Comparison of ENCODE assay signal across 23 cellular contexts in genomic region chr2:44326548-44327269, GRCh38. TPM values are rescaled to one million over a fixed set of nuclear protein-coding genes. Genes with fewer than 3 reads are reported as not detected.
DNase-seq lines count a peak whose midpoint lies in the region; ATAC-seq and TF ChIP-seq lines count a peak whose summit lies in the region.
"Had no signal": no experiment of that assay in that cellular context is flagged by ENCODE, and none has a peak within 500 bp of the region (broad histone marks: within the 10 kb centered on the region; RNA-seq: fewer than 3 reads in every experiment).

No MANE protein-coding gene starts in this region.

- POLR2A ChIA-PET in naive thymus-derived CD4-positive, alpha-beta T cell (lab: Charles Lee), result interaction anchor here (0.7 kb wide), 1 partner anchor 35 kb away, joined by 3 read pairs; the partner anchor contains the start of genes CAMKMT and PREPL
- POLR2A ChIA-PET in activated CD4-positive, alpha-beta memory T cell treated with anti-CD3 and anti-CD28 coated beads, Interleukin-2, amount 10 ng/mL, durations not matched to agents 7 days and 5 days (lab: Charles Lee), result interaction anchor here (0.6 to 0.9 kb wide), 2 partner anchors 12 to 342 kb away, joined by 3 read pairs; no protein-coding TSS in a partner anchor

- peaks cover 17 to 68% (median 47%) of the 10 kb centered on the region in 5 donors for H3K36me3 Mint-ChIP-seq in naive thymus-derived CD4-positive, alpha-beta T cell
- peaks cover 11 to 16% of the 10 kb centered on the region in 2 donors for H3K36me3 Mint-ChIP-seq in activated naive CD4-positive, alpha-beta T cell treated with anti-CD3 and anti-CD28 coated beads, Interleukin-2, amount 50 U/mL, for 72 hours
- peaks cover 43% of the 10 kb centered on the region for H3K36me3 Mint-ChIP-seq in activated CD4-positive, alpha-beta memory T cell treated with anti-CD3 and anti-CD28 coated beads, Interleukin-2, amount 10 ng/mL, durations not matched to agents 7 days and 5 days (ENCODE audit: low read depth)

- intact Hi-C loops in heart left ventricle (cut with DNase I) (loop anchor here in 2 of 10 donors (10.0 kb wide), 2 partner anchors 82 to 242 kb away; no protein-coding TSS in a partner anchor), left cardiac atrium (cut with DNase I) (no loop called here), psoas muscle (cut with DNase I) (no loop called here)
- intact Hi-C loops in naive thymus-derived CD4-positive, alpha-beta T cell (cut with micrococcal nuclease), result no loop called here

- peaks cover 0 to 98% (median 84%) of the 10 kb centered on the region in 9 donors for H3K36me3 ChIP-seq in heart left ventricle
- peaks cover 6 to 91% of the 10 kb centered on the region in 2 donors for H3K36me3 ChIP-seq in psoas muscle (ENCODE audit: insufficient read depth in 1 of 2, low read depth in 1 of 2)
- H3K36me3 ChIP-seq in naive thymus-derived CD4-positive, alpha-beta T cell (ENCODE audit: control insufficient read depth in 2 of 3, insufficient read depth in 3 of 3, low read length in 3 of 3), result peaks cover 10 to 58% (median 21%) of the 10 kb centered on the region in 3 experiments
- H3K36me3 ChIP-seq in Peyer's patch, result peaks cover 0 to 77% (median 0%) of the 10 kb centered on the region in 3 donors

- H3K27me3 Mint-ChIP-seq in naive thymus-derived CD4-positive, alpha-beta T cell, result no peaks in the 10 kb centered on the region
- H3K27me3 Mint-ChIP-seq in activated CD4-positive, alpha-beta memory T cell treated with anti-CD3 and anti-CD28 coated beads, Interleukin-2, amount 10 ng/mL, durations not matched to agents 7 days and 5 days, result no peaks in the 10 kb centered on the region

- no peaks in the 10 kb centered on the region for H3K9me3 Mint-ChIP-seq in naive thymus-derived CD4-positive, alpha-beta T cell
- H3K9me3 Mint-ChIP-seq in activated naive CD4-positive, alpha-beta T cell treated with anti-CD3 and anti-CD28 coated beads, Interleukin-2, amount 50 U/mL, for 72 hours, result no peaks in the 10 kb centered on the region
- H3K9me3 Mint-ChIP-seq in activated CD4-positive, alpha-beta memory T cell treated with anti-CD3 and anti-CD28 coated beads, Interleukin-2, amount 10 ng/mL, durations not matched to agents 7 days and 5 days, result no peaks in the 10 kb centered on the region
- H3K9me3 Mint-ChIP-seq: CD14-positive monocyte had no signal

- peak overlapping the region in 1 of 9 donors; percentile 40 for H3K27ac Mint-ChIP-seq in naive thymus-derived CD4-positive, alpha-beta T cell
- no peak overlapping the region for H3K27ac Mint-ChIP-seq in activated naive CD4-positive, alpha-beta T cell treated with anti-CD3 and anti-CD28 coated beads, Interleukin-2, amount 50 U/mL, for 72 hours
- no peak overlapping the region for H3K27ac Mint-ChIP-seq in activated CD4-positive, alpha-beta memory T cell treated with anti-CD3 and anti-CD28 coated beads, Interleukin-2, amount 10 ng/mL, durations not matched to agents 7 days and 5 days
- H3K27ac Mint-ChIP-seq: CD14-positive monocyte had no signal

- DNase-seq in heart left ventricle (no peak), left cardiac atrium (no peak), kidney tubule cell (ENCODE audit: low spot score) (peak; percentile 46), psoas muscle (no peak), Peyer's patch (no peak)
- DNase-seq in naive thymus-derived CD4-positive, alpha-beta T cell, result no peak
- DNase-seq in activated naive CD4-positive, alpha-beta T cell treated with anti-CD3 and anti-CD28 coated beads, Interleukin-2, amount 50 U/mL, for 72 hours (ENCODE audit: low spot score in 2 of 2), result no peak
- no peak for DNase-seq in activated CD4-positive, alpha-beta memory T cell treated with anti-CD3 and anti-CD28 coated beads, Interleukin-2, amount 10 ng/mL, durations not matched to agents 7 days and 5 days
- DNase-seq: 8988T, GDM1, H7, IMR-90, Karpas-422, NCI-H1436, NCI-H1930, NCI-H226, NCI-H524, NCI-H82, OCI-M1, RPMI8226 had no signal

- H3K4me1 ChIP-seq in heart left ventricle (peaks cover 0 to 18% (median 8%) of the 10 kb centered on the region in 12 donors), psoas muscle (peaks cover 15% of the 10 kb centered on the region), Peyer's patch (no peaks in the 10 kb centered on the region)
- H3K4me1 ChIP-seq in naive thymus-derived CD4-positive, alpha-beta T cell (ENCODE audit: control insufficient read depth in 2 of 2, insufficient read depth in 2 of 2, low read length in 2 of 2), result no peaks in the 10 kb centered on the region

- WGBS in heart left ventricle, 4 donors, result 83 to 89% (median 87%) methylated on average over 14 of the region's 14 CpGs
- 72 to 78% (median 73%) methylated on average over 14 of the region's 14 CpGs for WGBS in psoas muscle, 3 donors

- H3K4me3 ChIP-seq in heart left ventricle, result no peak overlapping the region
- no peak overlapping the region for H3K4me3 ChIP-seq in psoas muscle
- H3K4me3 ChIP-seq in naive thymus-derived CD4-positive, alpha-beta T cell (ENCODE audit: low read length), result no peak overlapping the region
- no peak overlapping the region for H3K4me3 ChIP-seq in Peyer's patch

- CTCF ChIA-PET in naive thymus-derived CD4-positive, alpha-beta T cell (lab: Charles Lee), result interaction anchor here (0.6 kb wide), 1 partner anchor 36 kb away, joined by 6 read pairs; no protein-coding TSS in a partner anchor
- CTCF ChIA-PET in activated CD4-positive, alpha-beta memory T cell treated with anti-CD3 and anti-CD28 coated beads, Interleukin-2, amount 10 ng/mL, durations not matched to agents 7 days and 5 days (lab: Charles Lee), result no interaction called here

- no peaks in the 10 kb centered on the region for H3K9me3 ChIP-seq in heart left ventricle
- H3K9me3 ChIP-seq in psoas muscle, result no peaks in the 10 kb centered on the region
- no peaks in the 10 kb centered on the region for H3K9me3 ChIP-seq in naive thymus-derived CD4-positive, alpha-beta T cell (ENCODE audit: control insufficient read depth in 2 of 3, low read length in 3 of 3)
- H3K9me3 ChIP-seq in Peyer's patch, result no peaks in the 10 kb centered on the region

- peak; percentile 38 to 50 (median 40) for ATAC-seq in heart left ventricle
- ATAC-seq in left cardiac atrium, result no peak
- ATAC-seq in psoas muscle, result peak; percentile 42 to 88 (median 64)
- ATAC-seq in naive thymus-derived CD4-positive, alpha-beta T cell, result no peak
- ATAC-seq in activated naive CD4-positive, alpha-beta T cell treated with anti-CD3 and anti-CD28 coated beads, Interleukin-2, amount 50 U/mL, for 72 hours, result no peak

- no peak overlapping the region for H3K4me3 Mint-ChIP-seq in naive thymus-derived CD4-positive, alpha-beta T cell
- no peak overlapping the region for H3K4me3 Mint-ChIP-seq in activated CD4-positive, alpha-beta memory T cell treated with anti-CD3 and anti-CD28 coated beads, Interleukin-2, amount 10 ng/mL, durations not matched to agents 7 days and 5 days
- H3K4me3 Mint-ChIP-seq: CD14-positive monocyte had no signal

- TF ChIP-seq CTCF in heart left ventricle (IDR thresholded peaks at IDR 0.05) (no peak), psoas muscle (IDR thresholded peaks at IDR 0.05) (no peak), Peyer's patch (IDR thresholded peaks at IDR 0.05) (no peak)

- no peaks in the 10 kb centered on the region for H3K27me3 ChIP-seq in heart left ventricle
- H3K27me3 ChIP-seq in psoas muscle (ENCODE audit: insufficient read depth in 3 of 3, low read length in 2 of 3), result no peaks in the 10 kb centered on the region
- H3K27me3 ChIP-seq in naive thymus-derived CD4-positive, alpha-beta T cell (ENCODE audit: control insufficient read depth in 2 of 2, insufficient read depth in 2 of 2, low read length in 2 of 2), result no peaks in the 10 kb centered on the region
- no peaks in the 10 kb centered on the region for H3K27me3 ChIP-seq in Peyer's patch

- no peak for TF ChIP-seq POLR2A in heart left ventricle (IDR thresholded peaks at IDR 0.05)
- TF ChIP-seq POLR2A in Peyer's patch (IDR thresholded peaks at IDR 0.05), result no peak

- peaks cover 0 to 9% (median 3%) of the 10 kb centered on the region in 7 donors for H3K4me1 Mint-ChIP-seq in naive thymus-derived CD4-positive, alpha-beta T cell
- H3K4me1 Mint-ChIP-seq in activated CD4-positive, alpha-beta memory T cell treated with anti-CD3 and anti-CD28 coated beads, Interleukin-2, amount 10 ng/mL, durations not matched to agents 7 days and 5 days, result no peaks in the 10 kb centered on the region
- H3K4me1 Mint-ChIP-seq: CD14-positive monocyte had no signal

- H3K27ac ChIP-seq in heart left ventricle (peak overlapping the region in 6 of 12 donors; percentile 35 to 75 (median 56)), psoas muscle (peak overlapping the region; percentile 3), Peyer's patch (no peak overlapping the region)
- no peak overlapping the region for H3K27ac ChIP-seq in naive thymus-derived CD4-positive, alpha-beta T cell (ENCODE audit: low read depth, low read length)

RNA-seq across cellular contexts. Expression of gene PREPL, which starts 34.6 kb away (rescaled TPM):
- 100 to 1,000 TPM in 2 of 9 donors, 10 to 100 TPM in 7; 62.4 to 120 (median 73.9) TPM for total RNA-seq in heart left ventricle
- 10 to 100 TPM; 10.7 to 30.6 TPM for polyA plus RNA-seq in heart left ventricle
- total RNA-seq in left cardiac atrium, result 10 to 100 TPM; 70.4 to 77.4 TPM
- 10 to 100 TPM; 44.1 to 66.2 (median 50.0) TPM for total RNA-seq in psoas muscle
- polyA plus RNA-seq in psoas muscle, result 10 to 100 TPM; 18.4 to 52.4 (median 19.5) TPM
- total RNA-seq in naive thymus-derived CD4-positive, alpha-beta T cell, result 10 to 100 TPM; 22.0 to 41.9 (median 28.5) TPM
- polyA plus RNA-seq in naive thymus-derived CD4-positive, alpha-beta T cell, result 10 to 100 TPM; 16.8 to 23.8 TPM
- 10 to 100 TPM; 25.0 to 30.1 TPM for total RNA-seq in activated naive CD4-positive, alpha-beta T cell treated with anti-CD3 and anti-CD28 coated beads, Interleukin-2, amount 50 U/mL, for 72 hours
- total RNA-seq in activated CD4-positive, alpha-beta memory T cell treated with anti-CD3 and anti-CD28 coated beads, Interleukin-2, amount 10 ng/mL, durations not matched to agents 7 days and 5 days, result 10 to 100 TPM; 20.2 to 21.7 TPM
- total RNA-seq in Peyer's patch, result 10 to 100 TPM; 17.0 to 61.1 (median 22.6) TPM

RNA-seq across cellular contexts. Expression of gene CAMKMT, which starts 35.0 kb away (rescaled TPM):
- total RNA-seq in heart left ventricle (10 to 100 TPM in 1 of 9 donors, 1 to 10 TPM in 8; 2.5 to 10.1 (median 4.3) TPM), left cardiac atrium (1 to 10 TPM; 6.6 to 7.1 TPM), psoas muscle (1 to 10 TPM; 4.5 to 7.3 (median 5.5) TPM), Peyer's patch (10 to 100 TPM in 3 of 4 donors, 1 to 10 TPM in 1; 9.8 to 33.0 (median 18.7) TPM)
- polyA plus RNA-seq in heart left ventricle (1 to 10 TPM; 4.4 to 6.8 TPM), psoas muscle (1 to 10 TPM; 2.8 to 4.3 (median 3.3) TPM)
- 10 to 100 TPM; 11.1 to 20.8 (median 18.7) TPM for total RNA-seq in naive thymus-derived CD4-positive, alpha-beta T cell
- 10 to 100 TPM; 15.1 to 17.7 TPM for polyA plus RNA-seq in naive thymus-derived CD4-positive, alpha-beta T cell
- total RNA-seq in activated naive CD4-positive, alpha-beta T cell treated with anti-CD3 and anti-CD28 coated beads, Interleukin-2, amount 50 U/mL, for 72 hours, result 10 to 100 TPM; 14.6 to 17.3 TPM
- total RNA-seq in activated CD4-positive, alpha-beta memory T cell treated with anti-CD3 and anti-CD28 coated beads, Interleukin-2, amount 10 ng/mL, durations not matched to agents 7 days and 5 days, result 10 to 100 TPM; 11.6 to 12.0 TPM

RNA-seq across cellular contexts. Expression of gene SLC3A1, which starts 51.4 kb away (rescaled TPM):
- total RNA-seq in heart left ventricle, result under 1 TPM in 3 of 9 donors, not detected in 6; 0.12 to 0.34 (median 0.27) TPM
- polyA plus RNA-seq in heart left ventricle, result under 1 TPM; 0.04 to 0.06 TPM
- total RNA-seq in left cardiac atrium, result under 1 TPM in 1 of 2 donors, not detected in 1; 0.24 TPM
- under 1 TPM in 1 of 4 donors, not detected in 3; 0.22 TPM for total RNA-seq in psoas muscle
- under 1 TPM; 0.13 to 0.32 (median 0.13) TPM for polyA plus RNA-seq in psoas muscle
- total RNA-seq in naive thymus-derived CD4-positive, alpha-beta T cell, result 1 to 10 TPM in 2 of 5 experiments, under 1 TPM in 2, not detected in 1; 0.32 to 1.2 (median 0.78) TPM
- under 1 TPM; 0.28 to 0.95 TPM for polyA plus RNA-seq in naive thymus-derived CD4-positive, alpha-beta T cell
- total RNA-seq in activated naive CD4-positive, alpha-beta T cell treated with anti-CD3 and anti-CD28 coated beads, Interleukin-2, amount 50 U/mL, for 72 hours, result under 1 TPM; 0.14 to 0.41 TPM
- total RNA-seq in activated CD4-positive, alpha-beta memory T cell treated with anti-CD3 and anti-CD28 coated beads, Interleukin-2, amount 10 ng/mL, durations not matched to agents 7 days and 5 days, result under 1 TPM; 0.15 to 0.18 TPM
- 100 to 1,000 TPM in 3 of 4 donors, 1 to 10 TPM in 1; 5.0 to 710 (median 435) TPM for total RNA-seq in Peyer's patch
- total RNA-seq: Daoy, H7, IMR-90, MCF 10A had no signal
- polyA plus RNA-seq: CD14-positive monocyte, IMR-90 had no signal

Comparison
In these comparisons a context has a peak if more than half of its experiments do, and no peak if none do; other contexts are left out.
1. ATAC-seq: peak in heart left ventricle (4 of 4) and psoas muscle (4 of 4); none in left cardiac atrium (0 of 2), naive thymus-derived CD4-positive, alpha-beta T cell (single experiment) and activated naive CD4-positive, alpha-beta T cell treated with anti-CD3 and anti-CD28 coated beads, Interleukin-2, amount 50 U/mL, for 72 hours (0 of 2).